11 cellular contexts compared by ENCODE assay signal in the genomic region with DNA sequence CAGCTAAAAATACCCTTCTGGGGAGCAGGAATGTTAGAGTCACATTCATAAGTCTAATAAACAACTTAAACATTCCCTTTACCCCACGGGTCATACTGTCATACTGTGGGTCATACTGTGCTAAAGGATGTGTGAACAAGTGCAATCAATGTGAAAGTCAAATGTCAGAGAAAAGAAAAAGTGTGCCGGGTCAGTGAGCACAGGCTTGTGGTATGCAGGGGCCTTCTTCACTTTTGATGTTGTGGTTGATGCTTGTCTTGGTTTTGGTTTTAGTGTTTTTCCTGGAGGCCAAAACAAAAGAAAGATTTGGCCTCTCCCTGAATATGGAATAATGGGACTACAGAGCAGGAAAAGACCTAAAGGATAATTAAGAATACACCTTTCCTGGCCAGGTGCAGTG.
DNase-seq lines count a peak whose midpoint lies in the region; ATAC-seq lines count a peak whose summit lies in the region.
"Had no signal": no experiment of that assay in that cellular context is flagged by ENCODE, and none has a peak within 500 bp of the region (broad histone marks: within the 10 kb centered on the region; RNA-seq: fewer than 3 reads in every experiment).

No MANE protein-coding gene starts in this region.

- no peak for DNase-seq in activated T-cell treated with anti-CD3 and anti-CD28 coated beads, Interleukin-2, amount 50 U/mL, for 72 hours
- DNase-seq in activated T-cell treated with anti-CD3 and anti-CD28 coated beads for 4 hours = no peak
- DNase-seq in NCI-H1048 (lab: John Stamatoyannopoulos, UW) = no peak
- no peak for DNase-seq in NK-92 treated with Interleukin-12 subunit alpha and Interleukin-12 subunit beta, amount 100 ng/mL, for 24 hours (lab: John Stamatoyannopoulos, UW)
- no peak for DNase-seq in activated CD4-positive, alpha-beta T cell treated with anti-CD3 and anti-CD28 coated beads, Interleukin-2, amount 50 U/mL, for 1 hour
- DNase-seq: 8988T; activated CD8-positive, alpha-beta memory T cell treated with anti-CD3 and anti-CD28 coated beads for 24 hours had no signal

- no peaks in the 10 kb centered on the region for H3K9me3 Mint-ChIP-seq in activated T-cell treated with anti-CD3 and anti-CD28 coated beads, Interleukin-2, amount 50 U/mL, for 72 hours
- no peaks in the 10 kb centered on the region for H3K9me3 Mint-ChIP-seq in stimulated activated memory B cell treated with anti-CD40 and anti-IgM and Interleukin-4, amounts not matched to agents 10 μg/mL and 1 μg/mL and 100 μg/mL, for 72 hours
- H3K9me3 Mint-ChIP-seq: stimulated activated naive CD8-positive, alpha-beta T cell treated with anti-CD3 and anti-CD28 coated beads, Interleukin-15, Interleukin-2, amounts not matched to agents 100 ng/mL and 50 ng/mL, for 24 hours had no signal

- H3K4me1 Mint-ChIP-seq in activated T-cell treated with anti-CD3 and anti-CD28 coated beads, Interleukin-2, amount 50 U/mL, for 72 hours (ENCODE audit: low read depth) = no peaks in the 10 kb centered on the region
- H3K4me1 Mint-ChIP-seq in stimulated activated memory B cell treated with anti-CD40 and anti-IgM and Interleukin-4, amounts not matched to agents 10 μg/mL and 1 μg/mL and 100 μg/mL, for 72 hours = no peaks in the 10 kb centered on the region

- no peak overlapping the region for H3K4me3 Mint-ChIP-seq in activated T-cell treated with anti-CD3 and anti-CD28 coated beads, Interleukin-2, amount 50 U/mL, for 72 hours
- no peak overlapping the region for H3K4me3 Mint-ChIP-seq in stimulated activated memory B cell treated with anti-CD40 and anti-IgM and Interleukin-4, amounts not matched to agents 10 μg/mL and 1 μg/mL and 100 μg/mL, for 72 hours
- H3K4me3 Mint-ChIP-seq: stimulated activated naive CD8-positive, alpha-beta T cell treated with anti-CD3 and anti-CD28 coated beads, Interleukin-15, Interleukin-2, amounts not matched to agents 100 ng/mL and 50 ng/mL, for 24 hours had no signal

- ATAC-seq in activated T-cell treated with anti-CD3 and anti-CD28 coated beads, Interleukin-2, amount 50 U/mL, for 72 hours (replicated peaks in 1 of 2) = peak; percentile 43 to 67
- ATAC-seq in GM21825 (IDR thresholded peaks at IDR 0.05; ENCODE audit: unreplicated experiment) (peak; percentile 99), HG03378 (IDR thresholded peaks at IDR 0.05; ENCODE audit: unreplicated experiment) (peak; percentile 98)
- ATAC-seq in stimulated activated memory B cell treated with anti-CD40 and anti-IgM and Interleukin-4, amounts not matched to agents 10 μg/mL and 1 μg/mL and 100 μg/mL, for 72 hours = peak; percentile 80

- no peaks in the 10 kb centered on the region for H3K36me3 Mint-ChIP-seq in activated T-cell treated with anti-CD3 and anti-CD28 coated beads, Interleukin-2, amount 50 U/mL, for 72 hours (ENCODE audit: insufficient read depth in 2 of 2)
- no peaks in the 10 kb centered on the region for H3K36me3 Mint-ChIP-seq in stimulated activated memory B cell treated with anti-CD40 and anti-IgM and Interleukin-4, amounts not matched to agents 10 μg/mL and 1 μg/mL and 100 μg/mL, for 72 hours

- no peak overlapping the region for H3K27ac Mint-ChIP-seq in activated T-cell treated with anti-CD3 and anti-CD28 coated beads, Interleukin-2, amount 50 U/mL, for 72 hours
- H3K27ac Mint-ChIP-seq in stimulated activated memory B cell treated with anti-CD40 and anti-IgM and Interleukin-4, amounts not matched to agents 10 μg/mL and 1 μg/mL and 100 μg/mL, for 72 hours = no peak overlapping the region
- H3K27ac Mint-ChIP-seq: stimulated activated naive CD8-positive, alpha-beta T cell treated with anti-CD3 and anti-CD28 coated beads, Interleukin-15, Interleukin-2, amounts not matched to agents 100 ng/mL and 50 ng/mL, for 24 hours had no signal

- H3K27me3 Mint-ChIP-seq in activated T-cell treated with anti-CD3 and anti-CD28 coated beads, Interleukin-2, amount 50 U/mL, for 72 hours (ENCODE audit: low read depth) = peaks cover 28% of the 10 kb centered on the region
- H3K27me3 Mint-ChIP-seq in stimulated activated memory B cell treated with anti-CD40 and anti-IgM and Interleukin-4, amounts not matched to agents 10 μg/mL and 1 μg/mL and 100 μg/mL, for 72 hours = peaks cover 20% of the 10 kb centered on the region
